In the genomic region with DNA sequence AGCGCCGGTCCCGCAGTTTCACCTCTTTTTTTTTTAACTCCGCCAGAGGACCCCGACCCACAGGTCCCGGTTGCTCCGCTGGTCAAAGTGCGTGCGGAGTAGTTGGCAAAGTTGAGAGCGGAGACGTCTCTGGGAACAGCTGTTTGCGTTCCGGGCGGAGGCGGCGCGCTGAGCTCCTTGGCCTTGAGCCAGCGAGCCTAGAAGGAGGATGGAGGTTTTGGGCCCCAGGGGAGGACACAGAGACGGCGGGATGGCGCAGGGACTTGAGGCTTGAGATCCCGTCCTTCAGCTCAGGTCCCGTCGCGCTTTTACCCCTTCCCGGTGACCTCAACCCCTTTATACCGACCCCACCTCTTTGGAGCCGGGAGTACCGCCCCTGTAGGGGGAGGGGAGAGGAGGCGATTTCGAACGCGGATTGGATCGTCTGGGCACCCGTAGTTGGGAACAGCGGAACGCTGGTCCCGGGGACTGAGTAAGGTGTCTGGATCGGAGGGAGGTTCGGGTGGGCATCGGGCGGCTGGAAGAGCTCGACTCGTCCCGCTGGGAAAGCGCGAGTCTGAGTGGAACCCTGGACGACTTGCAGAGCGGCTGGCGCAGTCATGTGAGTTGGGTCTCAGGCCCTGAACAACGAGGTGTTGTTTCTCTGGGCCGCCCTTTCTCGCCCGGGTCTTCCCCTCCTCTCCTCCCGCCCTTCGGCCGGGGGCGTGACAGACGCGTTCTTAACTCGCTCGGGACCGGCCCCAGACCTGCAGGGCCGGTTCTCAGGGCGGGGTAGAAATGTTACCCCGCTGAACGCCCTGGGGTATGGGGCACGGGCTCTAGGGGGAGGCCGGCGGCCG, we compare ENCODE assay signal across 8 cellular contexts. TPM values are rescaled to one million over a fixed set of nuclear protein-coding genes. Genes with fewer than 3 reads are reported as not detected.
A peak's percentile ranks its signal among the peaks of the same experiment; 100 is the strongest.
DNase-seq lines count a peak whose midpoint lies in the region; ATAC-seq and TF ChIP-seq lines count a peak whose summit lies in the region.

Gene WBP4, plus strand, starts transcription at position 435 of the 839 bp plus-strand sequence. Its CDS starts 165 bp downstream, at position 600.

- no peaks in the 10 kb centered on the region for H3K9me3 ChIP-seq in CD4-positive, CD25-positive, alpha-beta regulatory T cell (ENCODE audit: control insufficient read depth in 2 of 2, low read length in 2 of 2)

- H3K4me1 ChIP-seq in CD4-positive, CD25-positive, alpha-beta regulatory T cell (ENCODE audit: control insufficient read depth, insufficient read depth, low read length, poor library complexity, severe bottlenecking), result peaks cover 22% of the 10 kb centered on the region

- peaks cover 14% of the 10 kb centered on the region for H3K36me3 ChIP-seq in CD4-positive, CD25-positive, alpha-beta regulatory T cell (ENCODE audit: control insufficient read depth, insufficient read depth, low read length)

- peak within 1 kb of the TSS; percentile 77 for H3K27ac ChIP-seq in CD4-positive, CD25-positive, alpha-beta regulatory T cell (ENCODE audit: insufficient read depth, low read length, poor library complexity, severe bottlenecking)

- intact Hi-C loops in lower leg skin (cut with DNase I; ENCODE audit: low total_unique reads), result no loop called here

- no peaks in the 10 kb centered on the region for H3K27me3 ChIP-seq in CD4-positive, CD25-positive, alpha-beta regulatory T cell (ENCODE audit: control insufficient read depth, insufficient read depth, low read length)

- peak; percentile 72 to 92 (median 88) for DNase-seq in CD4-positive, CD25-positive, alpha-beta regulatory T cell
- peak; percentile 94 for DNase-seq in NCI-H748 (lab: John Stamatoyannopoulos, UW; ENCODE audit: unreplicated experiment)
- peak; percentile 91 to 93 for DNase-seq in activated CD4-positive, alpha-beta T cell treated with anti-CD3 and anti-CD28 coated beads, Interleukin-2, amount 50 U/mL, for 48 hours
- DNase-seq in dermis microvascular lymphatic vessel endothelial cell (ENCODE audit: low read depth in 2 of 2), result peak; percentile 94 to 96
- peak; percentile 95 to 99 for DNase-seq in lower leg skin (ENCODE audit: low spot score in 2 of 2)
- DNase-seq in stimulated activated CD4-positive, alpha-beta T cell treated with anti-CD3 and anti-CD28 coated beads, Interleukin-4, amount 100 ng/mL, for 4 hours, result peak; percentile 81 to 84

- H3K4me1 Mint-ChIP-seq in CD4-positive, CD25-positive, alpha-beta regulatory T cell, result peaks cover 46 to 92% (median 54%) of the 10 kb centered on the region in 4 donors

- H3K27me3 Mint-ChIP-seq in CD4-positive, CD25-positive, alpha-beta regulatory T cell, result peaks cover 20% of the 10 kb centered on the region

- 0% methylated on average over 59 to 60 of the region's 71 CpGs for WGBS in lower leg skin, 2 donors

- H3K4me3 Mint-ChIP-seq in CD4-positive, CD25-positive, alpha-beta regulatory T cell, result peak within 1 kb of the TSS; percentile 99

- peak; percentile 56 to 63 for ATAC-seq in CD4-positive, CD25-positive, alpha-beta regulatory T cell (ENCODE audit: low read depth in 2 of 2)
- ATAC-seq in GM19372 (IDR thresholded peaks at IDR 0.05; ENCODE audit: low read depth, unreplicated experiment) (peak; percentile 71), HG03521 (IDR thresholded peaks at IDR 0.05; ENCODE audit: unreplicated experiment) (peak; percentile 67)

- H3K27ac Mint-ChIP-seq in CD4-positive, CD25-positive, alpha-beta regulatory T cell, result peak within 1 kb of the TSS; percentile 99 to 100 (median 99)

- no peak for TF ChIP-seq CTCF in lower leg skin (IDR thresholded peaks at IDR 0.05)

- peaks cover 0 to 3% (median 0%) of the 10 kb centered on the region in 7 donors for H3K9me3 Mint-ChIP-seq in CD4-positive, CD25-positive, alpha-beta regulatory T cell

- H3K4me3 ChIP-seq in CD4-positive, CD25-positive, alpha-beta regulatory T cell (ENCODE audit: low read depth, low read length), result peak within 1 kb of the TSS; percentile 89
- peak within 1 kb of the TSS; percentile 76 for H3K4me3 ChIP-seq in lower leg skin (ENCODE audit: low read depth, poor library complexity, severe bottlenecking)

- peaks cover 14% of the 10 kb centered on the region for H3K36me3 Mint-ChIP-seq in CD4-positive, CD25-positive, alpha-beta regulatory T cell

- peak in 1 of 2 donors; percentile 3 for TF ChIP-seq POLR2A in lower leg skin (IDR thresholded peaks at IDR 0.05)

RNA-seq across cellular contexts. Expression of gene WBP4, which starts in this region (rescaled TPM):
- 5.6 TPM for total RNA-seq in CD4-positive, CD25-positive, alpha-beta regulatory T cell
- 1 to 10 TPM; 3.0 to 3.8 (median 3.4) TPM for polyA plus RNA-seq in CD4-positive, CD25-positive, alpha-beta regulatory T cell
- total RNA-seq in dermis microvascular lymphatic vessel endothelial cell (4.7 TPM in 2 replicates), lower leg skin (10 to 100 TPM in 2 of 4 donors, 1 to 10 TPM in 2; 7.2 to 11.2 (median 9.8) TPM)

Comparison
In these comparisons a context has a peak if more than half of its experiments do, and no peak if none do; other contexts are left out.
1. Peak in every context shown above with its lines: DNase-seq, ATAC-seq, H3K4me3 ChIP-seq and H3K27ac ChIP-seq.